ENCODE assay signal across 9 cellular contexts in the genomic region with DNA sequence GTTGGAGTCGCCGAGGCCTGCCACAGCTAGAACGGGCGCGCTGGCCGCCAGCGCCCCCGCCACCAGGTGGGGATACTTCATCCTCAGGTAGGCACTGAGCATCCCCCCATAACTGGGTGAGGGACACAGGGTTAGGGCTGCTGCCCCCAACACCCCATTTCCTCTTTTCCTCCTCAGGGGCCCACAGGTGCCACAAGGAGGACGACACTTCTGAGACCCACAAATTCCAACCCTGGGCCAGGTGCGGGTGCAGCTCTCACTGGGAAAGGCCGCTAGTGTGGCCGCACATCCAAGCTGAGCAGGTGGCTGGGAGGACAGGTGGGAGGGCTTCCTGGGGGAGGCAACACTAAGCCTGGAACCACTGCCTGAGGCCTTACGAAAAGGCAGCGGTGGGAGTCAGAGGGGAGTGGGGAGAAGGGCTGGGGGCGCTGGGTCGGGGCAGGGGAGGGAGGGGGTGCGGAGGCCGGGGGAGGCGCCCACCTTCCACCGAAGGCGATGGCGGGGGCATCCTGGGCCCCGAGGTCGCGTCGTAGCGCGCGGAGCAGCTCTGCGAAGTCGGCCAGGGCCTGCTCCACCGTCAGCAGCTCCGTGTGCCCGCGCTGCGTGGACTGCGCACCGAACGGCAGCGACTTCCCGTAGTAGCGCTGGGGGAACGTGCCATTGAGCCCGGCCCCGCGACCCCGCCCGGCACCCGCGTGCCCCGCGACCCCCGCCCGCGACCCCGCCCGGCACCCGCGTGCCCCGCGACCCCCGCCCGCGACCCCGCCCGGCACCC. TPM values are rescaled to one million over a fixed set of nuclear protein-coding genes. Genes with fewer than 3 reads are reported as not detected.
DNase-seq lines count a peak whose midpoint lies in the region; ATAC-seq and TF ChIP-seq lines count a peak whose summit lies in the region.
"Had no signal": no experiment of that assay in that cellular context is flagged by ENCODE, and none has a peak within 500 bp of the region (broad histone marks: within the 10 kb centered on the region; RNA-seq: fewer than 3 reads in every experiment).

No MANE protein-coding gene starts in this region.

- H3K4me3 Mint-ChIP-seq in activated CD4-positive, alpha-beta memory T cell treated with anti-CD3 and anti-CD28 coated beads for 36 hours = peak overlapping the region; percentile 70
- peak overlapping the region; percentile 72 for H3K4me3 Mint-ChIP-seq in type B pancreatic cell

- POLR2A ChIA-PET in activated CD4-positive, alpha-beta memory T cell treated with anti-CD3 and anti-CD28 coated beads for 36 hours (lab: Charles Lee) = interaction anchor here (0.5 to 2.4 kb wide), 6 partner anchors 16 to 97 kb away, joined by 3 to 12 read pairs (median 4); a partner anchor contains a TSS

- H3K4me1 Mint-ChIP-seq in activated CD4-positive, alpha-beta memory T cell treated with anti-CD3 and anti-CD28 coated beads for 36 hours (ENCODE audit: low read depth) = peaks cover 10% of the 10 kb centered on the region
- peaks cover 6% of the 10 kb centered on the region for H3K4me1 Mint-ChIP-seq in type B pancreatic cell (ENCODE audit: unreplicated experiment)

- H3K27me3 Mint-ChIP-seq in activated CD4-positive, alpha-beta memory T cell treated with anti-CD3 and anti-CD28 coated beads for 36 hours = no peaks in the 10 kb centered on the region
- H3K27me3 Mint-ChIP-seq in type B pancreatic cell = peaks cover 3% of the 10 kb centered on the region

- CTCF ChIA-PET in activated CD4-positive, alpha-beta memory T cell treated with anti-CD3 and anti-CD28 coated beads for 36 hours (lab: Charles Lee) = interaction anchor here (0.7 to 3.0 kb wide), 7 partner anchors 18 to 123 kb away, joined by 3 to 15 read pairs (median 4); a partner anchor contains a TSS

- DNase-seq in activated naive CD4-positive, alpha-beta T cell treated with Interleukin-2 at 50 U/mL for 16 hours = peak; percentile 37
- no peak for DNase-seq in activated naive CD4-positive, alpha-beta T cell (lab: John Stamatoyannopoulos, UW)
- DNase-seq in activated CD4-positive, alpha-beta memory T cell treated with anti-CD3 and anti-CD28 coated beads for 36 hours = peak; percentile 51
- DNase-seq in germinal center (ENCODE audit: low spot score) (peak; percentile 46), type B pancreatic cell (ENCODE audit: extremely low spot score, unreplicated experiment) (no peak), nucleus accumbens (lab: John Stamatoyannopoulos, UW) (no peak), NCI-H187 treated with DMSO at 0.1 percent for 48 hours (lab: John Stamatoyannopoulos, UW) (no peak)

- H3K9me3 Mint-ChIP-seq in activated CD4-positive, alpha-beta memory T cell treated with anti-CD3 and anti-CD28 coated beads for 36 hours = no peaks in the 10 kb centered on the region
- no peaks in the 10 kb centered on the region for H3K9me3 Mint-ChIP-seq in type B pancreatic cell

- no peak for ATAC-seq in HG03045 (IDR thresholded peaks at IDR 0.05; ENCODE audit: unreplicated experiment)

- no peak overlapping the region for H3K27ac Mint-ChIP-seq in activated CD4-positive, alpha-beta memory T cell treated with anti-CD3 and anti-CD28 coated beads for 36 hours
- H3K27ac Mint-ChIP-seq in type B pancreatic cell = no peak overlapping the region

- peaks cover 8% of the 10 kb centered on the region for H3K36me3 Mint-ChIP-seq in activated CD4-positive, alpha-beta memory T cell treated with anti-CD3 and anti-CD28 coated beads for 36 hours
- H3K36me3 Mint-ChIP-seq in type B pancreatic cell = no peaks in the 10 kb centered on the region

- intact Hi-C loops in activated CD4-positive, alpha-beta memory T cell treated with anti-CD3 and anti-CD28 coated beads for 36 hours (cut with micrococcal nuclease) = loop anchor here (1.0 kb wide), 1 partner anchor 16 kb away; no protein-coding TSS in a partner anchor

- TF ChIP-seq CTCF in type B pancreatic cell (conservative IDR thresholded peaks at IDR 0.05) = no peak

RNA-seq across cellular contexts. Expression of a gene that starts 1.0 kb away (rescaled TPM):
- 100 to 1,000 TPM; 195 to 208 TPM for total RNA-seq in activated CD4-positive, alpha-beta memory T cell treated with anti-CD3 and anti-CD28 coated beads for 36 hours
- 86.5 and 86.7 TPM in 2 replicates for total RNA-seq in type B pancreatic cell (ENCODE audit: low replicate concordance)

RNA-seq across cellular contexts. Expression of a gene that starts 25.4 kb away (rescaled TPM):
- total RNA-seq in activated CD4-positive, alpha-beta memory T cell treated with anti-CD3 and anti-CD28 coated beads for 36 hours = not detected
- 0.29 and 0.94 TPM in 2 replicates for total RNA-seq in type B pancreatic cell (ENCODE audit: low replicate concordance)
- total RNA-seq: omental fat pad had no signal

RNA-seq across cellular contexts. Expression of a gene that starts 26.8 kb away (rescaled TPM):
- 10 to 100 TPM; 32.9 to 33.1 TPM for total RNA-seq in activated CD4-positive, alpha-beta memory T cell treated with anti-CD3 and anti-CD28 coated beads for 36 hours
- total RNA-seq in type B pancreatic cell (ENCODE audit: low replicate concordance) = 50.3 and 58.9 TPM in 2 replicates

RNA-seq across cellular contexts. Expression of a gene that starts 36.3 kb away (rescaled TPM):
- total RNA-seq in activated CD4-positive, alpha-beta memory T cell treated with anti-CD3 and anti-CD28 coated beads for 36 hours = 1 to 10 TPM; 6.7 to 7.7 TPM
- 3.4 and 5.4 TPM in 2 replicates for total RNA-seq in type B pancreatic cell (ENCODE audit: low replicate concordance)

RNA-seq across cellular contexts. Expression of a gene that starts 43.2 kb away (rescaled TPM):
- total RNA-seq in activated CD4-positive, alpha-beta memory T cell treated with anti-CD3 and anti-CD28 coated beads for 36 hours = 1 to 10 TPM; 6.4 to 6.6 TPM
- 19.1 and 21.9 TPM in 2 replicates for total RNA-seq in type B pancreatic cell (ENCODE audit: low replicate concordance)

Comparison
In these comparisons a context has a peak if more than half of its experiments do, and no peak if none do; other contexts are left out.
1. DNase-seq: peak in activated naive CD4-positive, alpha-beta T cell treated with Interleukin-2 at 50 U/mL for 16 hours (single experiment), activated CD4-positive, alpha-beta memory T cell treated with anti-CD3 and anti-CD28 coated beads for 36 hours (single experiment) and germinal center (single experiment); none in activated naive CD4-positive, alpha-beta T cell (0 of 4), type B pancreatic cell (single experiment), nucleus accumbens (0 of 56) and NCI-H187 treated with DMSO at 0.1 percent for 48 hours (single experiment).